29 cellular contexts compared by ENCODE assay signal in the genomic region with DNA sequence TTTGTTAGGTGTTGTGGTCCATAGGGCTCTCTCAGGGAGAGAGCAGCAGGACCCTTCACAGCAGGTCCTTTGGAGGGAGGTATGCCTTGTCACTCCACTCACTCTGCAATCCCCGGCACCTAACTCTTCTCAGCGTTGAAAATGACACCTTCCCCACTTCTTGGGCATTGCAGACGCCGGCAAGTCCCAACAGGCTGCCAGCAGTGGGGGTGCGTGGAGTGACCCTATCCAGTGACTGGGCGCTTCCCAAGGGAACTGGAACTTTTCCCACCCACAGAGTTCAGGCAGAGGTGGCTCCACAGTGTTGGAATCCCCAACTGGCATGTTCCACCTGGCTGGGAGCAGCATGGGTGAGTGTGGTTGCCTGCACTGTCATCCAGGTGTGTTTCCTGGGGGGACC.
A peak's percentile ranks its signal among the peaks of the same experiment; 100 is the strongest.
DNase-seq lines count a peak whose midpoint lies in the region; ATAC-seq, FAIRE-seq and TF ChIP-seq lines count a peak whose summit lies in the region.
"Had no signal": no experiment of that assay in that cellular context is flagged by ENCODE, and none has a peak within 500 bp of the region (broad histone marks: within the 10 kb centered on the region; RNA-seq: fewer than 3 reads in every experiment).

No MANE protein-coding gene starts in this region.

- intact Hi-C loops in HepG2 (cut with micrococcal nuclease; ENCODE audit: unreplicated experiment), result no loop called here
- intact Hi-C loops in posterior vena cava (cut with DNase I), result no loop called here

- WGBS in HepG2 (ENCODE audit: low lambda C conversion rate), result 83% methylated on average over 6 of the region's 6 CpGs
- no CpG with 5 or more reads among the region's 6 CpGs for WGBS in neuronal stem cell (ENCODE audit: extremely low coverage in 2 of 2, insufficient read length in 2 of 2, insufficient replicate concordance in 1 of 2), 2 donors

- H3K9me3 ChIP-seq in HepG2 (ENCODE audit: low read length) (no peaks in the 10 kb centered on the region), neuronal stem cell (replicated peaks in 1 of 2; ENCODE audit: control insufficient read depth in 2 of 2, insufficient read depth in 1 of 2, low read depth in 1 of 2, low read length in 2 of 2) (peaks cover 0 to 2% of the 10 kb centered on the region in 2 donors)
- H3K9me3 ChIP-seq: BE2C, Caco-2 had no signal

- POLR2A ChIA-PET in HepG2 (lab: Yijun Ruan, JAX), result no interaction called here

- no peaks in the 10 kb centered on the region for H3K79me2 ChIP-seq in HepG2 (ENCODE audit: insufficient read depth, low read length)

- H3K23ac ChIP-seq in neuronal stem cell (ENCODE audit: low read depth, low read length, poor library complexity), result no peak overlapping the region

- CTCF ChIA-PET in HepG2 (lab: Yijun Ruan, JAX; ENCODE audit: low intra/inter-chr PET ratio, low total read pairs), result no interaction called here

- H4K20me1 ChIP-seq in HepG2 (ENCODE audit: insufficient read depth, low read length), result no peaks in the 10 kb centered on the region
- H4K20me1 ChIP-seq: BLaER1; BLaER1 treated with 17β-estradiol and CSF1 and Interleukin-3, amounts not matched to agents 10 nM and 100 nM had no signal

- H3K4ac ChIP-seq in neuronal stem cell (ENCODE audit: low read length), result no peak overlapping the region

- H2AFZ ChIP-seq in HepG2 (ENCODE audit: low read length) (no peak overlapping the region), neuronal stem cell (ENCODE audit: low read length) (no peak overlapping the region)

- no peak overlapping the region for H2BK120ac ChIP-seq in neuronal stem cell (ENCODE audit: low read depth, low read length)

- H2BK12ac ChIP-seq in neuronal stem cell (ENCODE audit: low read length), result no peak overlapping the region

- no peak overlapping the region for H3K4me3 ChIP-seq in HepG2 (replicated peaks in 1 of 3; ENCODE audit: insufficient read depth in 1 of 3, low read depth in 2 of 3, low read length in 3 of 3)
- H3K4me3 ChIP-seq in neuronal stem cell (ENCODE audit: low read length in 2 of 2), result no peak overlapping the region
- H3K4me3 ChIP-seq: A549, BLaER1 had no signal

- no peak for TF ChIP-seq POLR2A in HepG2 (IDR thresholded peaks at IDR 0.05; ENCODE audit: insufficient read depth in 1 of 2, low read depth in 2 of 2, low read length in 2 of 2)

- no peak for TF ChIP-seq EP300 in HepG2 (IDR thresholded peaks at IDR 0.05; ENCODE audit: low read depth in 2 of 2, low read length in 2 of 2)
- no peak for TF ChIP-seq EP300 in HepG2 (CRISPR knock-in tag; IDR thresholded peaks at IDR 0.05; ENCODE audit: borderline replicate concordance)

- no peak for DNase-seq in HepG2 (ENCODE audit: low spot score)
- no peak for DNase-seq in neuronal stem cell (ENCODE audit: low spot score)
- DNase-seq in posterior vena cava (ENCODE audit: low spot score), result peak; percentile 57
- DNase-seq: 8988T; ACHN; AML-193; BE2C; C1 segment of cervical spinal cord; Caco-2; Calu3; CD4-positive, alpha-beta memory T cell; COR-L47; DMS 273 treated with DMSO at 0.1 percent for 48 hours; DMS153; DMS53; DMS79; DMS79 treated with DMSO at 0.1 percent for 48 hours; EL had no signal

- no peaks in the 10 kb centered on the region for H3K27me3 ChIP-seq in HepG2 (ENCODE audit: control insufficient read depth in 1 of 2, insufficient read depth in 2 of 2, low read length in 2 of 2)
- no peaks in the 10 kb centered on the region for H3K27me3 ChIP-seq in neuronal stem cell (ENCODE audit: control insufficient read depth in 3 of 3, insufficient read depth in 3 of 3, low read depth in 1 of 3, low read length in 3 of 3)
- H3K27me3 ChIP-seq: BE2C; BLaER1; BLaER1 treated with 17β-estradiol and CSF1 and Interleukin-3, amounts not matched to agents 10 nM and 100 nM had no signal

- H3K4me2 ChIP-seq in HepG2 (ENCODE audit: low read depth, low read length) (no peak overlapping the region), neuronal stem cell (ENCODE audit: insufficient read depth, low read length, poor library complexity, severe bottlenecking) (no peak overlapping the region)
- H3K4me2 ChIP-seq: A549; BLaER1; BLaER1 treated with 17β-estradiol and CSF1 and Interleukin-3, amounts not matched to agents 10 nM and 100 nM had no signal

- H2BK5ac ChIP-seq in neuronal stem cell (ENCODE audit: low read length), result no peak overlapping the region

- no peaks in the 10 kb centered on the region for H3K4me1 ChIP-seq in HepG2 (ENCODE audit: insufficient read depth, low read length)
- H3K4me1 ChIP-seq in neuronal stem cell (ENCODE audit: control insufficient read depth in 2 of 2, insufficient read depth in 1 of 2, low read depth in 1 of 2, low read length in 2 of 2), result no peaks in the 10 kb centered on the region
- H3K4me1 ChIP-seq: A549; BE2C; BLaER1; BLaER1 treated with 17β-estradiol and CSF1 and Interleukin-3, amounts not matched to agents 10 nM and 100 nM; Caco-2 had no signal

- H4K91ac ChIP-seq in neuronal stem cell (ENCODE audit: low read depth, low read length, poor library complexity), result no peak overlapping the region

- no peak for TF ChIP-seq CTCF in HepG2 (CRISPR knock-in tag; IDR thresholded peaks at IDR 0.05)

- H3K9ac ChIP-seq in HepG2 (ENCODE audit: insufficient read depth, low read depth, low read length) (no peak overlapping the region), neuronal stem cell (ENCODE audit: low read depth, low read length, poor library complexity) (no peak overlapping the region)
- H3K9ac ChIP-seq: BLaER1; BLaER1 treated with 17β-estradiol and CSF1 and Interleukin-3, amounts not matched to agents 10 nM and 100 nM had no signal

- H3K36me3 ChIP-seq in HepG2 (replicated peaks in 1 of 2; ENCODE audit: control insufficient read depth in 1 of 2, insufficient read depth in 2 of 2, low read length in 2 of 2) (no peaks in the 10 kb centered on the region), neuronal stem cell (replicated peaks in 1 of 2; ENCODE audit: control insufficient read depth in 2 of 2, insufficient read depth in 2 of 2, low read length in 2 of 2) (no peaks in the 10 kb centered on the region)
- H3K36me3 ChIP-seq: BE2C; BLaER1; BLaER1 treated with 17β-estradiol and CSF1 and Interleukin-3, amounts not matched to agents 10 nM and 100 nM had no signal

- H4K8ac ChIP-seq in neuronal stem cell (ENCODE audit: low read depth, low read length), result peak overlapping the region; percentile 23

- no peaks in the 10 kb centered on the region for H3K79me1 ChIP-seq in neuronal stem cell (ENCODE audit: low read depth, low read length)

- H3K27ac ChIP-seq in HepG2 (ENCODE audit: extremely low read length, insufficient read depth, low read length) (no peak overlapping the region), neuronal stem cell (replicated peaks; ENCODE audit: low read length) (no peak overlapping the region)
- H3K27ac ChIP-seq: 22Rv1; A549; BLaER1; BLaER1 treated with 17β-estradiol and CSF1 and Interleukin-3, amounts not matched to agents 10 nM and 100 nM; C4-2B had no signal

- no peak overlapping the region for H3K18ac ChIP-seq in neuronal stem cell (ENCODE audit: low read length)

- H2AK5ac ChIP-seq in neuronal stem cell (ENCODE audit: low read depth, low read length), result peak overlapping the region; percentile 1

- H2BK15ac ChIP-seq in neuronal stem cell (ENCODE audit: low read length), result no peak overlapping the region

- TF ChIP-seq RAD21 in HepG2 (CRISPR knock-in tag; IDR thresholded peaks at IDR 0.05), result no peak

- in situ Hi-C loops in HepG2 (cut with HindIII; ENCODE audit: extremely low pct_ligation_motif_present, low pct_unique_long_range_greater_than_20kb), result no loop called here

- ATAC-seq in HepG2, result peak; percentile 35; the same call in 2 of the 3 replicates
- no peak for ATAC-seq in GM18520 (IDR thresholded peaks at IDR 0.05; ENCODE audit: unreplicated experiment)
- no peak for ATAC-seq in HG03442 (IDR thresholded peaks at IDR 0.05; ENCODE audit: unreplicated experiment)
- ATAC-seq in HG02642 (IDR thresholded peaks at IDR 0.05; ENCODE audit: poor library complexity, unreplicated experiment), result no peak
- ATAC-seq: A549; CD8-positive, alpha-beta T cell had no signal

- no peak for FAIRE-seq in HepG2 (lab: Jason Lieb, UNC)
- FAIRE-seq: A204.1, A549, D721Med had no signal

- no peak overlapping the region for H3K14ac ChIP-seq in neuronal stem cell (ENCODE audit: low read length)

- no TSS peak for BruUV-seq in HepG2 (replicated peaks; lab: Mats Ljungman, UMichigan)

TF ChIP-seq in HepG2, 621 proteins besides CTCF, POLR2A, EP300 and RAD21 (continues in another document):
- no peak for TF ChIP-seq ZBTB7A (CRISPR knock-in tag; IDR thresholded peaks at IDR 0.05)
- TF ChIP-seq MLLT10 (CRISPR knock-in tag; IDR thresholded peaks at IDR 0.05), result no peak
- no peak for TF ChIP-seq ZNF547 (CRISPR knock-in tag; IDR thresholded peaks at IDR 0.05)
- no peak for TF ChIP-seq CHCHD3 (CRISPR knock-in tag; IDR thresholded peaks at IDR 0.05)
- TF ChIP-seq YY1 (IDR thresholded peaks at IDR 0.05; ENCODE audit: insufficient read depth, insufficient replicate concordance, low read depth, low read length), result no peak
- TF ChIP-seq ZNF350 (CRISPR knock-in tag; IDR thresholded peaks at IDR 0.05; ENCODE audit: borderline replicate concordance, low read depth), result no peak
